In genomic region chr14:60506985-60507829, GRCh38 we compare ENCODE assay signal across 28 cellular contexts. TPM values are rescaled to one million over a fixed set of nuclear protein-coding genes. Genes with fewer than 3 reads are reported as not detected.
DNase-seq lines count a peak whose midpoint lies in the region; ATAC-seq, FAIRE-seq and TF ChIP-seq lines count a peak whose summit lies in the region.
"Had no signal": no experiment of that assay in that cellular context is flagged by ENCODE, and none has a peak within 500 bp of the region (broad histone marks: within the 10 kb centered on the region; RNA-seq: fewer than 3 reads in every experiment).

No MANE protein-coding gene starts in this region.

- intact Hi-C loops in GM12878 (cut with micrococcal nuclease; ENCODE audit: unreplicated experiment) (no loop called here), left ventricle myocardium superior (cut with micrococcal nuclease) (no loop called here)

- no peak for ATAC-seq in activated CD8-positive, alpha-beta memory T cell treated with anti-CD3 and anti-CD28 coated beads, Interleukin-2, amount 10 ng/mL, durations not matched to agents 7 days and 5 days
- ATAC-seq in GM12878 (no peak), left ventricle myocardium superior (no peak)
- ATAC-seq: esophagus mucosa, gastrocnemius medialis had no signal

- peaks cover 4% of the 10 kb centered on the region for H3K4me1 Mint-ChIP-seq in activated CD8-positive, alpha-beta memory T cell treated with anti-CD3 and anti-CD28 coated beads, Interleukin-2, amount 10 ng/mL, durations not matched to agents 7 days and 5 days

- RAD21 ChIA-PET in GM12878 (lab: Charles Lee; ENCODE audit: unreplicated experiment) = no interaction called here

- H3K9me3 Mint-ChIP-seq in activated CD8-positive, alpha-beta memory T cell treated with anti-CD3 and anti-CD28 coated beads, Interleukin-2, amount 10 ng/mL, durations not matched to agents 7 days and 5 days (ENCODE audit: low read depth) = no peaks in the 10 kb centered on the region

- no peak overlapping the region for H3K4me2 ChIP-seq in GM12878 (ENCODE audit: control insufficient read depth, insufficient read depth)

- TF ChIP-seq POLR2A in GM12878 (IDR thresholded peaks at IDR 0.05; ENCODE audit: low read depth, low read length) = no peak

- peak overlapping the region; percentile 36 for H3K27ac Mint-ChIP-seq in activated CD8-positive, alpha-beta memory T cell treated with anti-CD3 and anti-CD28 coated beads, Interleukin-2, amount 10 ng/mL, durations not matched to agents 7 days and 5 days

- H3K27ac ChIP-seq in GM12878 (ENCODE audit: control insufficient read depth, insufficient read depth) = no peak overlapping the region
- H3K27ac ChIP-seq: gastrocnemius medialis, neutrophil had no signal

- no peak overlapping the region for H3K9ac ChIP-seq in GM12878 (ENCODE audit: control insufficient read depth, insufficient read depth, low read length)

- in situ Hi-C loops in GM12878 (cut with MboI) = no loop called here

- H3K36me3 Mint-ChIP-seq in activated CD8-positive, alpha-beta memory T cell treated with anti-CD3 and anti-CD28 coated beads, Interleukin-2, amount 10 ng/mL, durations not matched to agents 7 days and 5 days = peaks cover 1% of the 10 kb centered on the region

- no peak overlapping the region for H2AFZ ChIP-seq in GM12878 (ENCODE audit: control insufficient read depth, low read depth, low read length)

- peaks cover 17 to 39% of the 10 kb centered on the region in 2 experiments for H3K27me3 ChIP-seq in GM12878 (replicated peaks in 1 of 2; ENCODE audit: control insufficient read depth in 2 of 2, insufficient read depth in 2 of 2, low read length in 1 of 2)

- no peak overlapping the region for H3K4me3 Mint-ChIP-seq in activated CD8-positive, alpha-beta memory T cell treated with anti-CD3 and anti-CD28 coated beads, Interleukin-2, amount 10 ng/mL, durations not matched to agents 7 days and 5 days

- H3K9me3 ChIP-seq in GM12878 (replicated peaks; ENCODE audit: control insufficient read depth, insufficient read depth, low read length) = no peaks in the 10 kb centered on the region; the same call in 2 of the 3 replicates
- H3K9me3 ChIP-seq: gastrocnemius medialis, MG63, neutrophil had no signal

- DNase-seq in activated CD8-positive, alpha-beta memory T cell treated with anti-CD3 and anti-CD28 coated beads, Interleukin-2, amount 10 ng/mL, durations not matched to agents 7 days and 5 days = no peak
- no peak for DNase-seq in activated CD8-positive, alpha-beta memory T cell treated with anti-CD3 and anti-CD28 coated beads, Interleukin-2, amount 50 U/mL, for 4 hours
- DNase-seq in GM12878 (ENCODE audit: low read depth, low spot score) (no peak), iPS-NIHi11 (ENCODE audit: low spot score) (peak; percentile 18), NCI-H146 (lab: John Stamatoyannopoulos, UW) (no peak), anterior cingulate cortex (lab: John Stamatoyannopoulos, UW) (no peak), left ventricle myocardium superior (no peak)
- no peak for DNase-seq in stimulated activated naive CD4-positive, alpha-beta T cell treated with Interleukin-2 at 50 U/mL for 16 hours (lab: John Stamatoyannopoulos, UW)
- DNase-seq: activated CD4-positive, alpha-beta T cell treated with anti-CD3 and anti-CD28 coated beads, Interleukin-2, amount 50 U/mL, for 4 hours; activated naive CD4-positive, alpha-beta T cell treated with anti-CD3 and anti-CD28 coated beads, Interleukin-2, amount 50 U/mL, for 16 hours; activated T-cell treated with anti-CD3 and anti-CD28 coated beads, Interleukin-2, amount 50 U/mL, for 1 hour; gastrocnemius medialis; MG63; NCI-H2227 treated with DMSO at 0.1 percent for 48 hours; NCI-H82; SHP77 treated with DMSO at 0.1 percent for 48 hours; stimulated activated CD4-positive, alpha-beta T cell treated with anti-CD3 and anti-CD28 coated beads, Interleukin-12 subunit alpha, Interleukin-12 subunit beta, amount 100 ng/mL, for 4 hours had no signal

- POLR2A ChIA-PET in GM12878 (lab: Charles Lee) = no interaction called here

- SMC1A ChIA-PET in GM12878 (lab: Charles Lee; ENCODE audit: uncharacterized antibody, unreplicated experiment) = no interaction called here

- BruUV-seq in GM12878 (replicated peaks; lab: Mats Ljungman, UMichigan) = no TSS peak

- TF ChIP-seq EP300 in GM12878 (IDR thresholded peaks at IDR 0.05; ENCODE audit: borderline replicate concordance in 1 of 2, control insufficient read depth in 1 of 2, low read depth in 2 of 2, low read length in 2 of 2) = no peak

- no peaks in the 10 kb centered on the region for H4K20me1 ChIP-seq in GM12878 (ENCODE audit: control insufficient read depth, insufficient read depth)

- no peak overlapping the region for H3K4me3 ChIP-seq in GM12878
- H3K4me3 ChIP-seq: gastrocnemius medialis, MG63 had no signal

- no peaks in the 10 kb centered on the region for H3K79me2 ChIP-seq in GM12878 (ENCODE audit: control insufficient read depth, insufficient read depth, low read length)

- no peak for FAIRE-seq in GM12878 (lab: Jason Lieb, UNC)
- FAIRE-seq: A204.1, astrocyte had no signal

- peaks cover 92% of the 10 kb centered on the region for H3K27me3 Mint-ChIP-seq in activated CD8-positive, alpha-beta memory T cell treated with anti-CD3 and anti-CD28 coated beads, Interleukin-2, amount 10 ng/mL, durations not matched to agents 7 days and 5 days

- no peaks in the 10 kb centered on the region for H3K4me1 ChIP-seq in GM12878 (ENCODE audit: control insufficient read depth, insufficient read depth, low read length)
- H3K4me1 ChIP-seq: BE2C had no signal

- WGBS in GM12878 (ENCODE audit: insufficient coverage, insufficient replicate concordance, low lambda C conversion rate, missing lambda C conversion rate) = 26% methylated on average over 44 of the region's 48 CpGs

- TF ChIP-seq RAD21 in GM12878 (IDR thresholded peaks at IDR 0.05; ENCODE audit: insufficient read depth, low read depth, low read length) = no peak

- CTCF ChIA-PET in activated CD8-positive, alpha-beta memory T cell treated with anti-CD3 and anti-CD28 coated beads, Interleukin-2, amount 10 ng/mL, durations not matched to agents 7 days and 5 days (lab: Charles Lee) = interaction anchor here (1.5 kb wide), 1 partner anchor 12 kb away, joined by 5 read pairs; no protein-coding TSS in a partner anchor
- CTCF ChIA-PET in GM12878 (lab: Yijun Ruan, JAX) = no interaction called here

- no peak for TF ChIP-seq CTCF in GM12878 (IDR thresholded peaks at IDR 0.05 in 2 of 3, conservative IDR thresholded peaks at IDR 0.05 in 1 of 3; ENCODE audit: control insufficient read depth in 2 of 3, extremely low read depth in 1 of 3, insufficient read depth in 1 of 3, low read depth in 3 of 3, low read length in 3 of 3)

- no peaks in the 10 kb centered on the region for H3K36me3 ChIP-seq in GM12878 (ENCODE audit: control insufficient read depth in 2 of 2, insufficient read depth in 2 of 2, low read length in 1 of 2)
- H3K36me3 ChIP-seq: BE2C, gastrocnemius medialis, MG63, neutrophil had no signal

TF ChIP-seq in GM12878, 131 proteins besides CTCF, POLR2A, EP300 and RAD21:
- TF ChIP-seq SUZ12 (IDR thresholded peaks at IDR 0.05; ENCODE audit: unreplicated experiment) (peak; percentile 27), PAX5 (IDR thresholded peaks at IDR 0.05; ENCODE audit: borderline replicate concordance, low read depth, low read length) (no peak)

RNA-seq across cellular contexts. Expression of gene SIX6, which starts 1.7 kb away (rescaled TPM):
- total RNA-seq in activated CD8-positive, alpha-beta memory T cell treated with anti-CD3 and anti-CD28 coated beads, Interleukin-2, amount 10 ng/mL, durations not matched to agents 7 days and 5 days = not detected
- total RNA-seq in GM12878 (2013; cell fraction: nucleolus; rRNA removed) = not detected in 2 replicates
- total RNA-seq in GM12878 (2014; rRNA removed) (not detected in 2 replicates), GM12878 (2014; rRNA removed; fragmentation: Illumina TruSeq; extraction: Trizol) (not detected in 2 replicates), GM12878 (2021) (not detected in 2 replicates), left ventricle myocardium superior (not detected)
- polyA plus RNA-seq in GM12878 (2011; ENCODE audit: low read depth) = not detected
- polyA plus RNA-seq in GM12878 (2011; rRNA removed) (not detected in 2 replicates), GM12878 (2014; fragmentation: Illumina TruSeq; extraction: Trizol) (not detected in 2 replicates), GM12878 (2014; fragmentation: Nextera tagmentation; extraction: Ambion mirVana) (not detected), GM12878 (2014; rRNA removed) (not detected in 2 replicates), GM12878 (2016; fragmentation: Nextera tagmentation; extraction: Ambion mirVana) (not detected)
- not detected in 2 replicates for polyA plus RNA-seq in GM12878 (2011; cell fraction: cytosol; rRNA removed)
- not detected in 2 replicates for polyA plus RNA-seq in GM12878 (2011; cell fraction: nucleus; rRNA removed)
- polyA plus RNA-seq in GM12878 (2012) = 0.04 TPM in 1 of 2 replicates, not detected in the other
- not detected in 2 replicates for polyA minus RNA-seq in GM12878 (2011; rRNA and poly(A)+ RNA removed)
- polyA minus RNA-seq in GM12878 (2011; cell fraction: cytosol; rRNA and poly(A)+ RNA removed) = not detected in 2 replicates
- polyA minus RNA-seq in GM12878 (2011; cell fraction: nucleus; rRNA and poly(A)+ RNA removed) = not detected in 2 replicates
- total RNA-seq: astrocyte; cerebellum; esophagus mucosa; liver; mononuclear cell; renal cortical epithelial cell; T-helper 1 cell treated with Interleukin-12 subunit alpha and Interleukin-12 subunit beta and Interleukin-4 antibody, amounts not matched to agents 30 ng/mL and 1 ng/mL, for 36 hours; ureter had no signal
- polyA plus RNA-seq: liver had no signal

RNA-seq across cellular contexts. Expression of gene C14orf39, which starts 21.3 kb away (rescaled TPM):
- not detected for total RNA-seq in activated CD8-positive, alpha-beta memory T cell treated with anti-CD3 and anti-CD28 coated beads, Interleukin-2, amount 10 ng/mL, durations not matched to agents 7 days and 5 days
- not detected in 2 replicates for total RNA-seq in GM12878 (2013; cell fraction: nucleolus; rRNA removed)
- total RNA-seq in GM12878 (2014; rRNA removed) (not detected in 2 replicates), GM12878 (2014; rRNA removed; fragmentation: Illumina TruSeq; extraction: Trizol) (not detected in 2 replicates), GM12878 (2021) (not detected in 2 replicates), left ventricle myocardium superior (not detected)
- not detected for polyA plus RNA-seq in GM12878 (2011; ENCODE audit: low read depth)
- polyA plus RNA-seq in GM12878 (2011; rRNA removed) (0.39 TPM in 1 of 2 replicates, not detected in the other), GM12878 (2014; fragmentation: Illumina TruSeq; extraction: Trizol) (not detected in 2 replicates), GM12878 (2014; fragmentation: Nextera tagmentation; extraction: Ambion mirVana) (under 1 TPM; 0.24 to 0.31 TPM), GM12878 (2014; rRNA removed) (not detected in 2 replicates), GM12878 (2016; fragmentation: Nextera tagmentation; extraction: Ambion mirVana) (not detected)
- not detected in 2 replicates for polyA plus RNA-seq in GM12878 (2011; cell fraction: cytosol; rRNA removed)
- not detected in 2 replicates for polyA plus RNA-seq in GM12878 (2011; cell fraction: nucleus; rRNA removed)
- polyA plus RNA-seq in GM12878 (2012) = not detected in 2 replicates
- polyA minus RNA-seq in GM12878 (2011; rRNA and poly(A)+ RNA removed) = not detected in 2 replicates
- not detected in 2 replicates for polyA minus RNA-seq in GM12878 (2011; cell fraction: cytosol; rRNA and poly(A)+ RNA removed)
- not detected in 2 replicates for polyA minus RNA-seq in GM12878 (2011; cell fraction: nucleus; rRNA and poly(A)+ RNA removed)
- total RNA-seq: esophagus mucosa; liver; mononuclear cell; renal cortical epithelial cell; T-helper 1 cell treated with Interleukin-12 subunit alpha and Interleukin-12 subunit beta and Interleukin-4 antibody, amounts not matched to agents 30 ng/mL and 1 ng/mL, for 36 hours; ureter had no signal
- polyA plus RNA-seq: liver had no signal
